Comparison of ENCODE assay signal across 9 cellular contexts in the genomic region with DNA sequence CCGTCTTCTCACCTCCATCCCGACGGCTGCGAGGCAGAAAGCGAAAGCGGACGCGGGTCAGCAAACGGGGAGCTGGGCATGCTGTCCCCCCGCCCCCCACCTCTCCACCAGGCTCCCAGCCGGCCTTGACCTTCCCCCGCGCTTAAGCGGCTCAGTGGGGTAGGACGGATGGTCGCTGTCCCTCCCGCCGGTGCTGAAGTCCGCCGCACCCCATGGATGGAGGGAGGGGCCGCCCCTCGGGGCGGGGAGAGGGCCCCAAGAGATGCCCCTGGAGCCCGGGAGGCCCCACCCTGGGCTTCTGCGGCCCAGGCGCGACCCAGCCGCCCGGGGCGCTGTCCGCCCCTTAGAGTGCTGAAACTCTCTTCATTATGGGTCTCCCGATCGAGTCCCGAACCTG. TPM values are rescaled to one million over a fixed set of nuclear protein-coding genes. Genes with fewer than 3 reads are reported as not detected.
A peak's percentile ranks its signal among the peaks of the same experiment; 100 is the strongest.
DNase-seq lines count a peak whose midpoint lies in the region; ATAC-seq and TF ChIP-seq lines count a peak whose summit lies in the region.
"Had no signal": no experiment of that assay in that cellular context is flagged by ENCODE, and none has a peak within 500 bp of the region (broad histone marks: within the 10 kb centered on the region; RNA-seq: fewer than 3 reads in every experiment).

A gene (minus strand): TSS at position 48 of the 397 bp plus-strand sequence. CDS start 188 bp downstream, outside the sequence.

- no peaks in the 10 kb centered on the region for H3K79me2 ChIP-seq in GM23338 (replicated peaks; ENCODE audit: insufficient read depth)

- ATAC-seq in GM23338 (peak; percentile 86), GM19395 (IDR thresholded peaks at IDR 0.05; ENCODE audit: unreplicated experiment) (no peak)

- no peaks in the 10 kb centered on the region; the same call in 2 of the 3 replicates for H3K9me3 Mint-ChIP-seq in GM23338

- no peaks in the 10 kb centered on the region for H3K4me1 ChIP-seq in GM23338 (ENCODE audit: insufficient read depth)

- H3K27me3 ChIP-seq in GM23338 (ENCODE audit: insufficient read depth) = peaks cover 40% of the 10 kb centered on the region

- peaks cover 14% of the 10 kb centered on the region; the same call in 2 of the 3 replicates for H3K4me1 Mint-ChIP-seq in GM23338

- peaks cover 25% of the 10 kb centered on the region for H3K27me3 Mint-ChIP-seq in GM23338 (ENCODE audit: insufficient read depth, low read depth, poor library complexity)

- H3K27ac ChIP-seq in GM23338 (ENCODE audit: low read depth) = no peak within 1 kb of the TSS
- H3K27ac ChIP-seq: KMS-11 had no signal

- H3K4me3 Mint-ChIP-seq in GM23338 = peak within 1 kb of the TSS; percentile 72

- TF ChIP-seq CTCF in GM23338 (conservative IDR thresholded peaks at IDR 0.05; ENCODE audit: low read depth in 2 of 2) = peak in 1 of 2 experiments; percentile 16; a peak in 1 of 4 replicates
- TF ChIP-seq CTCF in cardiac fibroblast (IDR thresholded peaks at IDR 0.05; ENCODE audit: low read depth, low read length) = no peak

- peaks cover 5% of the 10 kb centered on the region; the same call in 1 of the 3 replicates for H3K36me3 Mint-ChIP-seq in GM23338 (ENCODE audit: low read depth)

- H3K4me3 ChIP-seq in GM23338 (peak within 1 kb of the TSS; percentile 64), cardiac fibroblast (replicated peaks in 1 of 2; ENCODE audit: low read depth in 2 of 2, low read length in 2 of 2) (peak within 1 kb of the TSS in 1 of 2 donors; percentile 37)

- H4K20me1 ChIP-seq in GM23338 (replicated peaks; ENCODE audit: insufficient read depth) = no peaks in the 10 kb centered on the region; the same call in 1 of the 2 replicates

- no peak within 1 kb of the TSS for H3K27ac Mint-ChIP-seq in GM23338

- H3K9me2 ChIP-seq in GM23338 (ENCODE audit: insufficient read depth) = no peaks in the 10 kb centered on the region

- H3F3A ChIP-seq in GM23338 (replicated peaks; ENCODE audit: low read depth) = no peaks in the 10 kb centered on the region

- no peaks in the 10 kb centered on the region for H3K36me3 ChIP-seq in GM23338 (ENCODE audit: insufficient read depth)

- peak within 1 kb of the TSS; percentile 87 for H3K4me2 ChIP-seq in GM23338
- H3K4me2 ChIP-seq: KMS-11 had no signal

- peak; percentile 94 for DNase-seq in GM23338 (ENCODE audit: low spot score)
- peak; percentile 54 for DNase-seq in UCSD-AML1 (lab: John Stamatoyannopoulos, UW; ENCODE audit: unreplicated experiment)
- peak; percentile 41 to 61 for DNase-seq in cardiac fibroblast (ENCODE audit: low read depth in 2 of 2)
- DNase-seq in islet precursor cell = peak; percentile 88
- DNase-seq in stimulated activated CD4-positive, alpha-beta T cell treated with anti-CD3 and anti-CD28 coated beads, Interleukin-1b, Interleukin-23, amount 100 ng/mL, for 48 hours = peak; percentile 37
- DNase-seq in cerebellar cortex (ENCODE audit: low spot score) = no peak
- no peak for DNase-seq in NCI-H1694 (lab: John Stamatoyannopoulos, UW)

- no peak within 1 kb of the TSS for H2AFZ ChIP-seq in GM23338

TF ChIP-seq in GM23338, 12 proteins besides CTCF, POLR2A, EP300 and RAD21:
- TF ChIP-seq, protein P1, sequence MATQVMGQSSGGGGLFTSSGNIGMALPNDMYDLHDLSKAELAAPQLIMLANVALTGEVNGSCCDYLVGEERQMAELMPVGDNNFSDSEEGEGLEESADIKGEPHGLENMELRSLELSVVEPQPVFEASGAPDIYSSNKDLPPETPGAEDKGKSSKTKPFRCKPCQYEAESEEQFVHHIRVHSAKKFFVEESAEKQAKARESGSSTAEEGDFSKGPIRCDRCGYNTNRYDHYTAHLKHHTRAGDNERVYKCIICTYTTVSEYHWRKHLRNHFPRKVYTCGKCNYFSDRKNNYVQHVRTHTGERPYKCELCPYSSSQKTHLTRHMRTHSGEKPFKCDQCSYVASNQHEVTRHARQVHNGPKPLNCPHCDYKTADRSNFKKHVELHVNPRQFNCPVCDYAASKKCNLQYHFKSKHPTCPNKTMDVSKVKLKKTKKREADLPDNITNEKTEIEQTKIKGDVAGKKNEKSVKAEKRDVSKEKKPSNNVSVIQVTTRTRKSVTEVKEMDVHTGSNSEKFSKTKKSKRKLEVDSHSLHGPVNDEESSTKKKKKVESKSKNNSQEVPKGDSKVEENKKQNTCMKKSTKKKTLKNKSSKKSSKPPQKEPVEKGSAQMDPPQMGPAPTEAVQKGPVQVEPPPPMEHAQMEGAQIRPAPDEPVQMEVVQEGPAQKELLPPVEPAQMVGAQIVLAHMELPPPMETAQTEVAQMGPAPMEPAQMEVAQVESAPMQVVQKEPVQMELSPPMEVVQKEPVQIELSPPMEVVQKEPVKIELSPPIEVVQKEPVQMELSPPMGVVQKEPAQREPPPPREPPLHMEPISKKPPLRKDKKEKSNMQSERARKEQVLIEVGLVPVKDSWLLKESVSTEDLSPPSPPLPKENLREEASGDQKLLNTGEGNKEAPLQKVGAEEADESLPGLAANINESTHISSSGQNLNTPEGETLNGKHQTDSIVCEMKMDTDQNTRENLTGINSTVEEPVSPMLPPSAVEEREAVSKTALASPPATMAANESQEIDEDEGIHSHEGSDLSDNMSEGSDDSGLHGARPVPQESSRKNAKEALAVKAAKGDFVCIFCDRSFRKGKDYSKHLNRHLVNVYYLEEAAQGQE (IDR thresholded peaks at IDR 0.05; ENCODE audit: unreplicated experiment) = peak; percentile 96
- TF ChIP-seq ZNF114 (CRISPR knock-in tag; IDR thresholded peaks at IDR 0.05) (peak; percentile 72; the same call in 1 of the 2 replicates), POLR2AphosphoS5 (IDR thresholded peaks at IDR 0.05; ENCODE audit: low read depth) (no peak), STAT1 (IDR thresholded peaks at IDR 0.05; ENCODE audit: unreplicated experiment) (no peak)

RNA-seq across cellular contexts. Expression of the gene that starts here (rescaled TPM):
- total RNA-seq in GM23338 (2014; rRNA removed; shearing (Covaris generic)) = 0.28 and 0.50 TPM in 2 replicates
- 0.29 and 0.42 TPM in 2 replicates for polyA plus RNA-seq in GM23338 (2016; fragmentation: Nextera tagmentation; extraction: Ambion mirVana)

Comparison
In these comparisons a context has a peak if more than half of its experiments do, and no peak if none do; other contexts are left out.
1. Peak in DNase-seq, ATAC-seq, H3K4me3 ChIP-seq and H3K4me2 ChIP-seq in GM23338; RNA of the gene not detected or under 1 TPM.
2. DNase-seq: peak in UCSD-AML1 (single experiment), cardiac fibroblast (2 of 2), islet precursor cell (single experiment) and stimulated activated CD4-positive, alpha-beta T cell treated with anti-CD3 and anti-CD28 coated beads, Interleukin-1b, Interleukin-23, amount 100 ng/mL, for 48 hours (single experiment); none in cerebellar cortex (single experiment) and NCI-H1694 (single experiment).